Comparison of ENCODE assay signal across 32 cellular contexts in the genomic region with DNA sequence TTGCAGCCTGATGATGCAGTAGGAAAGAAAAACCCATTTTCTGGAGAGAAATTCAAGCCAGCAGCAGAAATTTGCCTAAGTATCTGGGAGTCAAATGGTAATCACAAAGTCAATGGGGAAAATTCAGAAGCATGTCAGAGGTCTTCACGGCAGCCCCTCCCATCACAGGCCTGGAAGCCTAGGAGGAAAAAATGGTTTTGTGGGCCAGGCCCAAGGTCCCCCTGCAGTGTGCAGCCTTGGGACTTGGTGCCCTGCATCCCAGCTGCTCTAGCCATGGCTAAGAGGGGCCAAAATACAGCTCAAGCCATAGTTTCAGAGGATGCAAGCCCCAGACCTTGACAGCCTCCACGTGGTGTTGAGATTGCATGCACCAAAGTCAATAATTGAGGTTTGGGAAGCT.
"Had no signal": no experiment of that assay in that cellular context is flagged by ENCODE, and none has a peak within 500 bp of the region (broad histone marks: within the 10 kb centered on the region; RNA-seq: fewer than 3 reads in every experiment).

No MANE protein-coding gene starts in this region.

- H3K4me3 ChIP-seq: adrenal gland, ascending aorta, body of pancreas, breast epithelium, cardiac muscle cell had no signal

- H3K36me3 ChIP-seq: adrenal gland, ascending aorta, brain microvascular endothelial cell, breast epithelium, cardiac muscle cell had no signal

- FAIRE-seq: astrocyte, bronchial epithelial cell, colon had no signal

- H3K4me1 ChIP-seq: adrenal gland, ascending aorta, body of pancreas, breast epithelium had no signal

- H3K9me3 ChIP-seq: ascending aorta had no signal

- ATAC-seq: activated naive CD4-positive, alpha-beta T cell treated with anti-CD3 and anti-CD28 coated beads, Interleukin-2, amount 50 U/mL, for 72 hours; activated naive CD8-positive, alpha-beta T cell treated with anti-CD3 and anti-CD28 coated beads, Interleukin-2, amount 50 U/mL, for 24 hours; activated T-cell treated with anti-CD3 and anti-CD28 coated beads, Interleukin-2, amount 50 U/mL, for 4 hours; activated T-cell treated with anti-CD3 and anti-CD28 coated beads, Interleukin-2, amount 50 U/mL, for 72 hours; activated T-helper 17 cell treated with anti-CD3 and anti-CD28 coated beads, Interleukin-2, amount 50 U/mL, for 72 hours; body of pancreas had no signal

- H3K27ac ChIP-seq: adrenal gland, ascending aorta, body of pancreas, brain microvascular endothelial cell, breast epithelium, cardiac muscle cell had no signal

- DNase-seq: activated effector memory CD4-positive, alpha-beta T cell treated with anti-CD3 and anti-CD28 coated beads, Interleukin-2, amount 50 U/mL, for 16 hours; activated effector memory CD4-positive, alpha-beta T cell treated with Interleukin-2 at 50 U/mL for 16 hours; activated gamma-delta T cell; activated gamma-delta T cell treated with Interleukin-2 at 50 U/mL for 16 hours; activated naive CD4-positive, alpha-beta T cell; activated naive CD4-positive, alpha-beta T cell treated with anti-CD3 and anti-CD28 coated beads for 36 hours; activated naive CD4-positive, alpha-beta T cell treated with anti-CD3 and anti-CD28 coated beads, Interleukin-2, amount 10 ng/mL, durations not matched to agents 7 days and 5 days; activated naive CD4-positive, alpha-beta T cell treated with anti-CD3 and anti-CD28 coated beads, Interleukin-2, amount 50 U/mL, for 16 hours; activated naive CD4-positive, alpha-beta T cell treated with Interleukin-2 at 50 U/mL for 16 hours; activated naive CD8-positive, alpha-beta T cell treated with anti-CD3 and anti-CD28 coated beads for 36 hours; activated naive CD8-positive, alpha-beta T cell treated with anti-CD3 and anti-CD28 coated beads, Interleukin-2, amount 10 ng/mL, durations not matched to agents 7 days and 5 days; activated naive CD8-positive, alpha-beta T cell treated with anti-CD3 and anti-CD28 coated beads, Interleukin-2, amount 50 U/mL, for 24 hours; activated T-cell treated with anti-CD3 and anti-CD28 coated beads, Interleukin-2, amount 50 U/mL, for 4 hours; activated T-cell treated with anti-CD3 and anti-CD28 coated beads, Interleukin-2, amount 50 U/mL, for 48 hours; activated T-cell treated with anti-CD3 and anti-CD28 coated beads, Interleukin-2, amount 50 U/mL, for 72 hours; adrenal gland; amniotic stem cell; amygdala; aorta; body of pancreas; brain microvascular endothelial cell; caudate nucleus; central memory CD4-positive, alpha-beta T cell; cerebellar nuclear complex had no signal
